15 cellular contexts compared by ENCODE assay signal in genomic region chr10:70054902-70055301, GRCh38. TPM values are rescaled to one million over a fixed set of nuclear protein-coding genes. Genes with fewer than 3 reads are reported as not detected.
DNase-seq lines count a peak whose midpoint lies in the region; TF ChIP-seq lines count a peak whose summit lies in the region.
"Had no signal": no experiment of that assay in that cellular context is flagged by ENCODE, and none has a peak within 500 bp of the region (broad histone marks: within the 10 kb centered on the region; RNA-seq: fewer than 3 reads in every experiment).

No MANE protein-coding gene starts in this region.

- peaks cover 13% of the 10 kb centered on the region; the same call in 1 of the 2 replicates for H3K4me1 ChIP-seq in Caco-2

- H3K36me3 ChIP-seq in Caco-2 (ENCODE audit: control insufficient read depth, insufficient read depth, low read length) = no peaks in the 10 kb centered on the region

- no peaks in the 10 kb centered on the region for H3K36me3 Mint-ChIP-seq in Caco-2 (ENCODE audit: insufficient read depth, unreplicated experiment)
- no peaks in the 10 kb centered on the region for H3K36me3 Mint-ChIP-seq in activated T-helper 2 cell treated with anti-CD3 and anti-CD28 coated beads, Interferon-gamma antibody, Interleukin-2, Interleukin-4, amounts not matched to agents 10 μg/mL and 5 μg/mL and 100 μg/mL, durations not matched to agents 14 hours and 24 hours and 36 hours (ENCODE audit: low read depth)

- peak overlapping the region; percentile 82 for H3K4me3 Mint-ChIP-seq in Caco-2 (ENCODE audit: unreplicated experiment)
- peak overlapping the region; percentile 43 for H3K4me3 Mint-ChIP-seq in activated T-helper 2 cell treated with anti-CD3 and anti-CD28 coated beads, Interferon-gamma antibody, Interleukin-2, Interleukin-4, amounts not matched to agents 10 μg/mL and 5 μg/mL and 100 μg/mL, durations not matched to agents 14 hours and 24 hours and 36 hours (ENCODE audit: low read depth)

- peaks cover 8% of the 10 kb centered on the region for H3K4me1 Mint-ChIP-seq in Caco-2 (ENCODE audit: low read depth, unreplicated experiment)
- peaks cover 6% of the 10 kb centered on the region for H3K4me1 Mint-ChIP-seq in activated T-helper 2 cell treated with anti-CD3 and anti-CD28 coated beads, Interferon-gamma antibody, Interleukin-2, Interleukin-4, amounts not matched to agents 10 μg/mL and 5 μg/mL and 100 μg/mL, durations not matched to agents 14 hours and 24 hours and 36 hours (ENCODE audit: low read depth)

- TF ChIP-seq CTCF in Caco-2 (IDR thresholded peaks at IDR 0.05; ENCODE audit: insufficient read depth in 1 of 2, low read depth in 1 of 2, low read length in 1 of 2, severe bottlenecking in 1 of 2, unreplicated experiment in 1 of 2) = no peak

- POLR2A ChIA-PET in Caco-2 (lab: Charles Lee) = no interaction called here

- H3K4me3 ChIP-seq in Caco-2 (ENCODE audit: low read depth, low read length) = no peak overlapping the region

- DNase-seq in NCI-H146 (lab: John Stamatoyannopoulos, UW) (peak; percentile 4), NCI-H146 treated with DMSO at 0.1 percent for 48 hours (lab: John Stamatoyannopoulos, UW; ENCODE audit: unreplicated experiment) (no peak), Caco-2 (no peak), kidney tubule cell (ENCODE audit: low spot score) (peak; percentile 14), T-helper 9 cell (no peak), inferior parietal cortex (ENCODE audit: extremely low spot score) (no peak), AML-193 (lab: John Stamatoyannopoulos, UW) (no peak)
- DNase-seq in activated T-helper 2 cell treated with anti-CD3 and anti-CD28 coated beads, Interferon-gamma antibody, Interleukin-2, Interleukin-4, amounts not matched to agents 10 μg/mL and 5 μg/mL and 100 μg/mL, durations not matched to agents 14 hours and 24 hours and 36 hours (ENCODE audit: low spot score) = no peak
- DNase-seq: 8988T; activated CD4-positive, CD25-positive, alpha-beta regulatory T cell treated with anti-CD3 and anti-CD28 coated beads, Interleukin-2, amount 50 U/mL, for 72 hours; activated gamma-delta T cell treated with Interleukin-2 at 50 U/mL for 16 hours; DMS153; hippocampal formation; NCI-H1436 treated with DMSO at 0.1 percent for 48 hours; NCI-H524 treated with DMSO at 0.1 percent for 48 hours had no signal

- no TSS peak for BruUV-seq in Caco-2 (replicated peaks; lab: Mats Ljungman, UMichigan)

- CTCF ChIA-PET in Caco-2 (lab: Charles Lee) = interaction anchor here (0.6 to 0.9 kb wide), 2 partner anchors 14 to 310 kb away, joined by 3 read pairs; no protein-coding TSS in a partner anchor

- no peak overlapping the region for H3K27ac Mint-ChIP-seq in Caco-2 (ENCODE audit: unreplicated experiment)
- H3K27ac Mint-ChIP-seq in activated T-helper 2 cell treated with anti-CD3 and anti-CD28 coated beads, Interferon-gamma antibody, Interleukin-2, Interleukin-4, amounts not matched to agents 10 μg/mL and 5 μg/mL and 100 μg/mL, durations not matched to agents 14 hours and 24 hours and 36 hours = no peak overlapping the region

- intact Hi-C loops in Caco-2 (cut with micrococcal nuclease; ENCODE audit: unreplicated experiment) = no loop called here
- intact Hi-C loops in activated T-helper 2 cell treated with anti-CD3 and anti-CD28 coated beads, Interferon-gamma antibody, Interleukin-2, Interleukin-4, amounts not matched to agents 10 μg/mL and 5 μg/mL and 100 μg/mL, durations not matched to agents 14 hours and 24 hours and 36 hours (cut with micrococcal nuclease) = no loop called here

- H3K27me3 ChIP-seq in Caco-2 (replicated peaks; ENCODE audit: control insufficient read depth, insufficient read depth, low read length) = peaks cover 10% of the 10 kb centered on the region

- H3K9me3 ChIP-seq in Caco-2 = no peaks in the 10 kb centered on the region

- H3K27me3 Mint-ChIP-seq in Caco-2 (ENCODE audit: insufficient read depth, unreplicated experiment) = peaks cover 40% of the 10 kb centered on the region
- H3K27me3 Mint-ChIP-seq in activated T-helper 2 cell treated with anti-CD3 and anti-CD28 coated beads, Interferon-gamma antibody, Interleukin-2, Interleukin-4, amounts not matched to agents 10 μg/mL and 5 μg/mL and 100 μg/mL, durations not matched to agents 14 hours and 24 hours and 36 hours (ENCODE audit: low read depth) = peaks cover 53% of the 10 kb centered on the region

- H3K9me3 Mint-ChIP-seq in Caco-2 (ENCODE audit: unreplicated experiment) = no peaks in the 10 kb centered on the region
- H3K9me3 Mint-ChIP-seq in activated T-helper 2 cell treated with anti-CD3 and anti-CD28 coated beads, Interferon-gamma antibody, Interleukin-2, Interleukin-4, amounts not matched to agents 10 μg/mL and 5 μg/mL and 100 μg/mL, durations not matched to agents 14 hours and 24 hours and 36 hours = no peaks in the 10 kb centered on the region

RNA-seq across cellular contexts. Expression of gene MACROH2A2, which starts 2.3 kb away (rescaled TPM):
- total RNA-seq in Caco-2 (2022) = 5.1 and 6.1 TPM in 2 replicates
- total RNA-seq in activated T-helper 2 cell treated with anti-CD3 and anti-CD28 coated beads, Interferon-gamma antibody, Interleukin-2, Interleukin-4, amounts not matched to agents 10 μg/mL and 5 μg/mL and 100 μg/mL, durations not matched to agents 14 hours and 24 hours and 36 hours = 6.1 and 7.1 TPM in 2 replicates

Comparison
In these comparisons a context has a peak if more than half of its experiments do, and no peak if none do; other contexts are left out.
1. DNase-seq: peak in NCI-H146 (single experiment) and kidney tubule cell (single experiment); none in NCI-H146 treated with DMSO at 0.1 percent for 48 hours (single experiment), Caco-2 (0 of 2), activated T-helper 2 cell treated with anti-CD3 and anti-CD28 coated beads, Interferon-gamma antibody, Interleukin-2, Interleukin-4, amounts not matched to agents 10 μg/mL and 5 μg/mL and 100 μg/mL, durations not matched to agents 14 hours and 24 hours and 36 hours (single experiment), T-helper 9 cell (single experiment), inferior parietal cortex (single experiment) and AML-193 (0 of 2).